In genomic region chrX:70433848-70434351, GRCh38 we compare ENCODE assay signal across 1 cellular context.
TF ChIP-seq lines count a peak whose summit lies in the region.

No MANE protein-coding gene starts in this region.

TF ChIP-seq in K562, 482 proteins besides CTCF, POLR2A, EP300 and RAD21 (continued from another document):
- no peak for TF ChIP-seq PRDM10 (IDR thresholded peaks at IDR 0.05; ENCODE audit: partially characterized antibody)
- peak; percentile 90 for TF ChIP-seq SMARCE1 (IDR thresholded peaks at IDR 0.05)
- no peak for TF ChIP-seq MXI1 (IDR thresholded peaks at IDR 0.05; ENCODE audit: low read depth, low read length)
- peak; percentile 50; the same call in 1 of the 2 replicates for TF ChIP-seq RNF2 (IDR thresholded peaks at IDR 0.05)
- peak; percentile 41; the same call in 1 of the 2 replicates for TF ChIP-seq ARID1B (IDR thresholded peaks at IDR 0.05)
- peak; percentile 94 for TF ChIP-seq HNRNPLL (IDR thresholded peaks at IDR 0.05; ENCODE audit: low read depth, low read length, poor library complexity, severe bottlenecking)
- TF ChIP-seq CREB1 (IDR thresholded peaks at IDR 0.05): peak; percentile 88
- peak; percentile 88 for TF ChIP-seq CREB1 (CRISPR knock-in tag; IDR thresholded peaks at IDR 0.05)
- TF ChIP-seq ZC3H8 (IDR thresholded peaks at IDR 0.05): no peak
- no peak for TF ChIP-seq BDP1 (IDR thresholded peaks at IDR 0.05; ENCODE audit: insufficient read depth, insufficient read length)
- TF ChIP-seq ZNF311 (CRISPR knock-in tag; IDR thresholded peaks at IDR 0.05): no peak
TF ChIP-seq in K562: peak in this region for 54.
